In the genomic region with DNA sequence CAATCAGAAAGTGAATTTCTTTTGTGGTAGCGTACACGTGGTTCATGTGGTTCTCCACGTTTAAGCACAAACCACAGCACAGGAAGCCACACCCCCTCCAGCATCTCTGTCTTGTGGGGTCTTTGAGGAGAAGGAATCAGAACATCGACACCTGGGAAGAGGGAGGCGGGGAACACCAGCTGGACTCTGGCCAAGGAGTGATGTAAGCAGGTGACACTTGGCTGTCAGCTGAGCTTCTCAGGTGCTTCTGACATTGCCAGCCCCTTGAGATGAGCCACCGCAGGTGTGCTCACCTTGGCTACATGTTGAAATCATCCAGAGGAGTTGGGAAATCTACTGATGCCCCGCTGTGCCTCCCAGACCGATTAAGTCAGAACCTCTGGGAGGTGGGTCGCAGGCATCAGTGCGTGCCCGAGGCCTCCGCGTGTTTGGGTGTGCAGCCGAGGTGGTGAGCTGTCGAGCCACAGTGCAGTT, we compare ENCODE assay signal across 1 cellular context.
TF ChIP-seq lines count a peak whose summit lies in the region.

No MANE protein-coding gene starts in this region.

TF ChIP-seq in GM23338, 12 proteins besides CTCF, POLR2A, EP300 and RAD21 (continued from another document):
- TF ChIP-seq, protein P1, sequence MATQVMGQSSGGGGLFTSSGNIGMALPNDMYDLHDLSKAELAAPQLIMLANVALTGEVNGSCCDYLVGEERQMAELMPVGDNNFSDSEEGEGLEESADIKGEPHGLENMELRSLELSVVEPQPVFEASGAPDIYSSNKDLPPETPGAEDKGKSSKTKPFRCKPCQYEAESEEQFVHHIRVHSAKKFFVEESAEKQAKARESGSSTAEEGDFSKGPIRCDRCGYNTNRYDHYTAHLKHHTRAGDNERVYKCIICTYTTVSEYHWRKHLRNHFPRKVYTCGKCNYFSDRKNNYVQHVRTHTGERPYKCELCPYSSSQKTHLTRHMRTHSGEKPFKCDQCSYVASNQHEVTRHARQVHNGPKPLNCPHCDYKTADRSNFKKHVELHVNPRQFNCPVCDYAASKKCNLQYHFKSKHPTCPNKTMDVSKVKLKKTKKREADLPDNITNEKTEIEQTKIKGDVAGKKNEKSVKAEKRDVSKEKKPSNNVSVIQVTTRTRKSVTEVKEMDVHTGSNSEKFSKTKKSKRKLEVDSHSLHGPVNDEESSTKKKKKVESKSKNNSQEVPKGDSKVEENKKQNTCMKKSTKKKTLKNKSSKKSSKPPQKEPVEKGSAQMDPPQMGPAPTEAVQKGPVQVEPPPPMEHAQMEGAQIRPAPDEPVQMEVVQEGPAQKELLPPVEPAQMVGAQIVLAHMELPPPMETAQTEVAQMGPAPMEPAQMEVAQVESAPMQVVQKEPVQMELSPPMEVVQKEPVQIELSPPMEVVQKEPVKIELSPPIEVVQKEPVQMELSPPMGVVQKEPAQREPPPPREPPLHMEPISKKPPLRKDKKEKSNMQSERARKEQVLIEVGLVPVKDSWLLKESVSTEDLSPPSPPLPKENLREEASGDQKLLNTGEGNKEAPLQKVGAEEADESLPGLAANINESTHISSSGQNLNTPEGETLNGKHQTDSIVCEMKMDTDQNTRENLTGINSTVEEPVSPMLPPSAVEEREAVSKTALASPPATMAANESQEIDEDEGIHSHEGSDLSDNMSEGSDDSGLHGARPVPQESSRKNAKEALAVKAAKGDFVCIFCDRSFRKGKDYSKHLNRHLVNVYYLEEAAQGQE (IDR thresholded peaks at IDR 0.05; ENCODE audit: unreplicated experiment): no peak
- TF ChIP-seq ZNF462 (CRISPR knock-in tag; IDR thresholded peaks at IDR 0.05): no peak
